In genomic region chr4:119585771-119586170, GRCh38 we compare ENCODE assay signal across 22 cellular contexts. TPM values are rescaled to one million over a fixed set of nuclear protein-coding genes. Genes with fewer than 3 reads are reported as not detected.
A peak's percentile ranks its signal among the peaks of the same experiment; 100 is the strongest.
DNase-seq lines count a peak whose midpoint lies in the region; ATAC-seq and TF ChIP-seq lines count a peak whose summit lies in the region.
"Had no signal": no experiment of that assay in that cellular context is flagged by ENCODE, and none has a peak within 500 bp of the region (broad histone marks: within the 10 kb centered on the region; RNA-seq: fewer than 3 reads in every experiment).

No MANE protein-coding gene starts in this region.

- H2AFZ ChIP-seq in fibroblast of lung (ENCODE audit: low read length) = no peak overlapping the region
- H2AFZ ChIP-seq: hepatocyte had no signal

- H3K4me2 ChIP-seq in fibroblast of lung (ENCODE audit: extremely low read depth, insufficient read depth, low read length) = no peak overlapping the region
- H3K4me2 ChIP-seq: hepatocyte had no signal

- no peak for ATAC-seq in HG02642 (IDR thresholded peaks at IDR 0.05; ENCODE audit: poor library complexity, unreplicated experiment)
- ATAC-seq in left colon = no peak
- ATAC-seq: lower lobe of right lung; stimulated activated naive B cell treated with anti-CD40 and anti-IgM and Interleukin-4, amounts not matched to agents 10 μg/mL and 1 μg/mL and 100 μg/mL, for 72 hours had no signal

- peaks cover 61% of the 10 kb centered on the region for H3K79me2 ChIP-seq in fibroblast of lung (ENCODE audit: control insufficient read depth, insufficient read depth, low read length)

- no peak overlapping the region for H3K9ac ChIP-seq in fibroblast of lung (ENCODE audit: insufficient read depth, low read length)

- H3K27ac ChIP-seq in fibroblast of lung (ENCODE audit: insufficient read depth, low read length) = no peak overlapping the region
- H3K27ac ChIP-seq: dorsolateral prefrontal cortex, hepatocyte, HL-60, lower lobe of right lung, testis had no signal

- H3K36me3 ChIP-seq in fibroblast of lung (ENCODE audit: control insufficient read depth, insufficient read depth, low read length) = peaks cover 11% of the 10 kb centered on the region
- H3K36me3 ChIP-seq: lower lobe of right lung had no signal

- no peak for TF ChIP-seq CTCF in fibroblast of lung (conservative IDR thresholded peaks at IDR 0.05 in 1 of 2, IDR thresholded peaks at IDR 0.05 in 1 of 2; ENCODE audit: low read depth in 1 of 2, low read length in 2 of 2)

- peaks cover 3% of the 10 kb centered on the region for H3K4me1 ChIP-seq in fibroblast of lung (ENCODE audit: control insufficient read depth, extremely low read depth, insufficient read depth, low read length)
- H3K4me1 ChIP-seq: testis had no signal

- H3K4me3 ChIP-seq in fibroblast of lung (replicated peaks in 1 of 4; ENCODE audit: control extremely low read depth in 1 of 4, insufficient read depth in 1 of 4, low read depth in 3 of 4, low read length in 4 of 4) = no peak overlapping the region
- H3K4me3 ChIP-seq: dorsolateral prefrontal cortex, hepatocyte, lower lobe of right lung, testis had no signal

- H3K9me3 ChIP-seq in fibroblast of lung (ENCODE audit: control insufficient read depth, insufficient read depth, low read depth, low read length) = no peaks in the 10 kb centered on the region
- H3K9me3 ChIP-seq: lower lobe of right lung, testis had no signal

- peaks cover 5% of the 10 kb centered on the region for H4K20me1 ChIP-seq in fibroblast of lung (ENCODE audit: control insufficient read depth, extremely low read depth, insufficient read depth, low read length)

- intact Hi-C loops in left colon (cut with DNase I, micrococcal nuclease) = no loop called here

- DNase-seq in H4 (ENCODE audit: low spot score) (peak; percentile 31), RKO (ENCODE audit: low spot score) (peak; percentile 28), fibroblast of lung (ENCODE audit: low read depth in 2 of 2) (peak; percentile 21 to 98), renal cortical epithelial cell (ENCODE audit: low read depth) (peak; percentile 27), left colon (no peak), DMS 273 (lab: John Stamatoyannopoulos, UW; ENCODE audit: unreplicated experiment) (no peak)
- DNase-seq in activated CD4-positive, alpha-beta T cell treated with anti-CD3 and anti-CD28 coated beads for 1 hour = no peak
- DNase-seq: activated CD4-positive, CD25-positive, alpha-beta regulatory T cell treated with anti-CD3 and anti-CD28 coated beads, Interleukin-2, amount 50 U/mL, for 72 hours; activated CD8-positive, alpha-beta memory T cell treated with anti-CD3 and anti-CD28 coated beads for 24 hours; activated naive CD4-positive, alpha-beta T cell treated with Interleukin-2 at 50 U/mL for 16 hours; activated T-cell treated with anti-CD3 and anti-CD28 coated beads, Interleukin-2, amount 50 U/mL, for 24 hours; amniotic stem cell; CD4-positive, alpha-beta T cell; dorsolateral prefrontal cortex; foreskin fibroblast; lower lobe of right lung; small intestine; stimulated activated naive B cell treated with anti-CD40 and anti-IgM and Interleukin-4, amounts not matched to agents 10 μg/mL and 1 μg/mL and 100 μg/mL, for 72 hours; testis had no signal

- no peaks in the 10 kb centered on the region for H3K27me3 ChIP-seq in fibroblast of lung (ENCODE audit: control insufficient read depth, insufficient read depth, low read length)
- H3K27me3 ChIP-seq: dorsolateral prefrontal cortex, hepatocyte, testis had no signal

RNA-seq across cellular contexts. Expression of gene PDE5A, which starts 42.8 kb away (rescaled TPM):
- total RNA-seq in H4 (2014; rRNA removed; shearing (Covaris generic)) = 121 and 144 TPM in 2 replicates
- total RNA-seq in fibroblast of lung (383 and 832 TPM in 2 replicates), renal cortical epithelial cell (2.1 and 7.6 TPM in 2 replicates), left colon (10 to 100 TPM; 30.7 to 53.6 TPM)
- 197 and 253 TPM in 2 replicates for polyA plus RNA-seq in fibroblast of lung
- 137 and 178 TPM in 2 replicates for polyA plus RNA-seq in fibroblast of lung (2012)
- 227 and 333 TPM in 2 replicates for polyA minus RNA-seq in fibroblast of lung (ENCODE audit: low replicate concordance)

Comparison
In these comparisons a context has a peak if more than half of its experiments do, and no peak if none do; other contexts are left out.
1. DNase-seq: peak in H4 (single experiment), RKO (single experiment), fibroblast of lung (2 of 2) and renal cortical epithelial cell (single experiment); none in activated CD4-positive, alpha-beta T cell treated with anti-CD3 and anti-CD28 coated beads for 1 hour (single experiment), left colon (0 of 2) and DMS 273 (single experiment).